ENCODE assay signal across 17 cellular contexts in the genomic region with DNA sequence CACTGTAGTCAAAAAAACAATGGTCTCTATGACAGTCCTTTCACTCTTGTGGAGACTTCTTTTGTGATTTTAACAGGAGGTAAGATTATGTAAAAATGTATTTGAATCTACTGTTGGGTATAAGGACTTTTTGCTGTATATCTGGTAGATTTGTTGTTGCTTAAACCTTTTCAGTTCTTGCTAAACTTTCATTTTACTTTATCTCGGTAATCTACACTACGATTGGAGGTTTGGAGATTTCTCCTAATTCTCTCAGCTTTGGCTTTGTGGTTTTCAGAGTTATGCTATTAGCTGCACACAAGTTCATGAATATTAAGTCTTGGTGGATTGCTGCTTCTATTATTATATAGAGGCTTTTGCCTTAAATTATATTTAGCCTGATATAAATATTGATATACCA.
DNase-seq lines count a peak whose midpoint lies in the region; ATAC-seq and TF ChIP-seq lines count a peak whose summit lies in the region.
"Had no signal": no experiment of that assay in that cellular context is flagged by ENCODE, and none has a peak within 500 bp of the region (broad histone marks: within the 10 kb centered on the region; RNA-seq: fewer than 3 reads in every experiment).

No MANE protein-coding gene starts in this region.

- no peaks in the 10 kb centered on the region for H3K36me3 ChIP-seq in skeletal muscle satellite cell (ENCODE audit: insufficient read depth, low read length)
- no peaks in the 10 kb centered on the region for H3K36me3 ChIP-seq in suprapubic skin
- H3K36me3 ChIP-seq: ascending aorta, lower lobe of right lung, vagina had no signal

- peak overlapping the region; percentile 42 for H3K9ac ChIP-seq in skeletal muscle satellite cell (ENCODE audit: low read depth, low read length)

- no peaks in the 10 kb centered on the region for H3K9me3 Mint-ChIP-seq in activated T-cell treated with anti-CD3 and anti-CD28 coated beads, Interleukin-2, amount 50 U/mL, for 24 hours
- H3K9me3 Mint-ChIP-seq: activated T-helper 1 cell treated with anti-CD3 and anti-CD28 coated beads, Interleukin-12 subunit alpha, Interleukin-12 subunit beta, Interleukin-2, Interleukin-4 antibody, amounts not matched to agents 30 ng/mL and 10 ng/mL and 1 ng/mL, durations not matched to agents 14 hours and 24 hours and 36 hours; dendritic cell treated with granulocyte-macrophage colony-stimulating factor and Interleukin-4, amounts not matched to agents 40 ng/mL and 50 ng/mL, for 4 days; naive thymus-derived CD8-positive, alpha-beta T cell had no signal

- H3K27me3 ChIP-seq in skeletal muscle satellite cell (ENCODE audit: control insufficient read depth, insufficient read depth, low read length) (no peaks in the 10 kb centered on the region), suprapubic skin (no peaks in the 10 kb centered on the region)
- H3K27me3 ChIP-seq: ascending aorta, vagina had no signal

- TF ChIP-seq EP300 in suprapubic skin (IDR thresholded peaks at IDR 0.05): no peak

- WGBS in suprapubic skin: 86% methylated on average over 2 of the region's 2 CpGs

- H3K4me1 Mint-ChIP-seq in activated T-cell treated with anti-CD3 and anti-CD28 coated beads, Interleukin-2, amount 50 U/mL, for 24 hours (ENCODE audit: low read depth): peaks cover 42% of the 10 kb centered on the region

- no peaks in the 10 kb centered on the region for H3K36me3 Mint-ChIP-seq in activated T-cell treated with anti-CD3 and anti-CD28 coated beads, Interleukin-2, amount 50 U/mL, for 24 hours (ENCODE audit: low read depth)

- TF ChIP-seq POLR2A in NB4 (IDR thresholded peaks at IDR 0.05; ENCODE audit: extremely low read depth, insufficient read length): no peak
- no peak for TF ChIP-seq POLR2A in suprapubic skin (IDR thresholded peaks at IDR 0.05)

- no peak overlapping the region for H3K27ac ChIP-seq in suprapubic skin
- H3K27ac ChIP-seq: ascending aorta, lower lobe of right lung, RWPE1, vagina had no signal

- no peak overlapping the region for H3K27ac Mint-ChIP-seq in activated T-cell treated with anti-CD3 and anti-CD28 coated beads, Interleukin-2, amount 50 U/mL, for 24 hours
- H3K27ac Mint-ChIP-seq: activated T-helper 1 cell treated with anti-CD3 and anti-CD28 coated beads, Interleukin-12 subunit alpha, Interleukin-12 subunit beta, Interleukin-2, Interleukin-4 antibody, amounts not matched to agents 30 ng/mL and 10 ng/mL and 1 ng/mL, durations not matched to agents 14 hours and 24 hours and 36 hours; dendritic cell treated with granulocyte-macrophage colony-stimulating factor and Interleukin-4, amounts not matched to agents 40 ng/mL and 50 ng/mL, for 4 days had no signal

- H3K4me1 ChIP-seq in skeletal muscle satellite cell (ENCODE audit: control insufficient read depth, insufficient read depth, low read length): peaks cover 77% of the 10 kb centered on the region
- H3K4me1 ChIP-seq in suprapubic skin: peaks cover 20% of the 10 kb centered on the region
- H3K4me1 ChIP-seq: ascending aorta, lower lobe of right lung had no signal

- H3K9me3 ChIP-seq in skeletal muscle satellite cell (replicated peaks; ENCODE audit: low read length) (no peaks in the 10 kb centered on the region), suprapubic skin (no peaks in the 10 kb centered on the region)
- H3K9me3 ChIP-seq: ascending aorta, lower lobe of right lung, vagina had no signal

- H3K4me3 Mint-ChIP-seq in activated T-cell treated with anti-CD3 and anti-CD28 coated beads, Interleukin-2, amount 50 U/mL, for 24 hours: peak overlapping the region; percentile 19
- H3K4me3 Mint-ChIP-seq: activated T-helper 1 cell treated with anti-CD3 and anti-CD28 coated beads, Interleukin-12 subunit alpha, Interleukin-12 subunit beta, Interleukin-2, Interleukin-4 antibody, amounts not matched to agents 30 ng/mL and 10 ng/mL and 1 ng/mL, durations not matched to agents 14 hours and 24 hours and 36 hours; dendritic cell treated with granulocyte-macrophage colony-stimulating factor and Interleukin-4, amounts not matched to agents 40 ng/mL and 50 ng/mL, for 4 days had no signal

- no peak for DNase-seq in activated T-cell treated with anti-CD3 and anti-CD28 coated beads, Interleukin-2, amount 50 U/mL, for 24 hours
- no peak for DNase-seq in activated T-cell treated with anti-CD3 and anti-CD28 coated beads, Interleukin-2, amount 50 U/mL, for 48 hours
- DNase-seq in NB4 (ENCODE audit: low read depth) (peak; percentile 29), amniotic epithelial cell (ENCODE audit: low read depth) (peak; percentile 90), suprapubic skin (ENCODE audit: low spot score in 2 of 2) (no peak), NCI-H2081 (lab: John Stamatoyannopoulos, UW) (no peak)
- DNase-seq: activated CD4-positive, alpha-beta T cell treated with anti-CD3 and anti-CD28 coated beads for 1 hour; lower lobe of right lung; naive thymus-derived CD8-positive, alpha-beta T cell had no signal

- no peak for TF ChIP-seq CTCF in NB4 (IDR thresholded peaks at IDR 0.05; ENCODE audit: low read depth, low read length)
- TF ChIP-seq CTCF in suprapubic skin (IDR thresholded peaks at IDR 0.05): no peak

- no peaks in the 10 kb centered on the region for H3K27me3 Mint-ChIP-seq in activated T-cell treated with anti-CD3 and anti-CD28 coated beads, Interleukin-2, amount 50 U/mL, for 24 hours
- H3K27me3 Mint-ChIP-seq: dendritic cell treated with granulocyte-macrophage colony-stimulating factor and Interleukin-4, amounts not matched to agents 40 ng/mL and 50 ng/mL, for 4 days; naive thymus-derived CD8-positive, alpha-beta T cell had no signal

- peak overlapping the region; percentile 19 for H3K4me2 ChIP-seq in skeletal muscle satellite cell (ENCODE audit: low read length)

- H3K4me3 ChIP-seq in NB4 (ENCODE audit: low read depth, low read length) (no peak overlapping the region), skeletal muscle satellite cell (ENCODE audit: low read length) (no peak overlapping the region), suprapubic skin (no peak overlapping the region)
- H3K4me3 ChIP-seq: ascending aorta, lower lobe of right lung, vagina had no signal

- ATAC-seq in HG03280 (IDR thresholded peaks at IDR 0.05; ENCODE audit: unreplicated experiment): no peak
- ATAC-seq: HepG2; lower lobe of right lung; naive thymus-derived CD8-positive, alpha-beta T cell had no signal

Comparison
In these comparisons a context has a peak if more than half of its experiments do, and no peak if none do; other contexts are left out.
1. DNase-seq: peak in NB4 (single experiment) and amniotic epithelial cell (single experiment); none in activated T-cell treated with anti-CD3 and anti-CD28 coated beads, Interleukin-2, amount 50 U/mL, for 24 hours (single experiment), activated T-cell treated with anti-CD3 and anti-CD28 coated beads, Interleukin-2, amount 50 U/mL, for 48 hours (0 of 2), suprapubic skin (0 of 2) and NCI-H2081 (0 of 2).